In the genomic region with DNA sequence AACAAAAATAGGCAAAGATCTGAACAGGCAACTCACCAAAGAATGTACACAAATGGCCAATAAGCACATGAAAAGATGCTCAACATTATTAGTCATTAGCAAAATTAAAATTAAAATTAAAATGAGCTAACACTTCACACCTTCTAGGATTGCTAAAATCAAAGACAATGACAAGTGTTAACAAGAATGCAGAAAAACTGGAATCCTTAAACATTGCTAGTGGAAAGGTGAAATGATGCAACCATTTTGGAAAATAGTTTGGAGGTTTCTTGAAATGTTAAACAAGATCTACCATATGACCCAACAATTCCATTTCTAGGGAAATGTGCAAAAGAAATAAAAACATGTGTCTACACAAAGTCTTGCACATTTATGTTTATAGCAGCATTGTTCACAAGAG, we compare ENCODE assay signal across 16 cellular contexts.
A peak's percentile ranks its signal among the peaks of the same experiment; 100 is the strongest.
DNase-seq lines count a peak whose midpoint lies in the region; ATAC-seq, FAIRE-seq and TF ChIP-seq lines count a peak whose summit lies in the region.
"Had no signal": no experiment of that assay in that cellular context is flagged by ENCODE, and none has a peak within 500 bp of the region (broad histone marks: within the 10 kb centered on the region; RNA-seq: fewer than 3 reads in every experiment).

No MANE protein-coding gene starts in this region.

- in situ Hi-C loops in Panc1 (cut with HindIII; ENCODE audit: low pct_unique_long_range_greater_than_20kb, low sequenced_read_pairs): no loop called here

- FAIRE-seq in GM19239 (lab: Jason Lieb, UNC): peak; percentile 39
- FAIRE-seq: A549, GM18507 had no signal

- no peaks in the 10 kb centered on the region; the same call in 1 of the 2 replicates for H3K36me3 ChIP-seq in Panc1 (ENCODE audit: control insufficient read depth, insufficient read depth, low read length)
- H3K36me3 ChIP-seq: BE2C had no signal

- peak overlapping the region; percentile 30 for H3K27ac ChIP-seq in Panc1 (ENCODE audit: low read length)
- H3K27ac ChIP-seq: C4-2B had no signal

- H3K4me1 ChIP-seq in Panc1 (ENCODE audit: control insufficient read depth, insufficient read depth, low read length): peaks cover 41% of the 10 kb centered on the region

- CTCF ChIA-PET in Calu3 (lab: Charles Lee): no interaction called here
- CTCF ChIA-PET in Panc1 (lab: Charles Lee): no interaction called here
- CTCF ChIA-PET in WTC11 (lab: Charles Lee): no interaction called here

- H3K9me3 ChIP-seq in Panc1 (ENCODE audit: control insufficient read depth, insufficient read depth, low read depth, low read length): peaks cover 15% of the 10 kb centered on the region
- H3K9me3 ChIP-seq: A549, BE2C had no signal

- POLR2A ChIA-PET in Panc1 (lab: Charles Lee) (interaction anchor here (0.5 kb wide), 1 partner anchor 53 kb away, joined by 4 read pairs; no protein-coding TSS in a partner anchor), WTC11 (lab: Charles Lee) (no interaction called here)

- H3K27me3 Mint-ChIP-seq in Calu3 (ENCODE audit: unreplicated experiment) (no peaks in the 10 kb centered on the region), glutamatergic neuron (ENCODE audit: unreplicated experiment) (peaks cover 12% of the 10 kb centered on the region), WTC11 (ENCODE audit: low read depth) (no peaks in the 10 kb centered on the region)

- TF ChIP-seq CTCF in Calu3 (IDR thresholded peaks at IDR 0.05; ENCODE audit: unreplicated experiment) (no peak), Panc1 (IDR thresholded peaks at IDR 0.05) (no peak), glutamatergic neuron (IDR thresholded peaks at IDR 0.05; ENCODE audit: partially characterized antibody, unreplicated experiment) (no peak), WTC11 (IDR thresholded peaks at IDR 0.05) (no peak)

- peak overlapping the region; percentile 27 for H3K27ac Mint-ChIP-seq in Calu3 (ENCODE audit: unreplicated experiment)
- H3K27ac Mint-ChIP-seq in glutamatergic neuron (ENCODE audit: unreplicated experiment): peak overlapping the region; percentile 86
- H3K27ac Mint-ChIP-seq in WTC11: no peak overlapping the region
- H3K27ac Mint-ChIP-seq: CD4-positive, alpha-beta memory T cell; H9 had no signal

- DNase-seq in Calu3: no peak
- DNase-seq in GM19239 (ENCODE audit: insufficient read length, low spot score): no peak
- no peak for DNase-seq in Panc1 (ENCODE audit: low read depth, low spot score)
- no peak for DNase-seq in glutamatergic neuron
- no peak for DNase-seq in NCI-H345 treated with DMSO at 0.1 percent for 48 hours (lab: John Stamatoyannopoulos, UW; ENCODE audit: unreplicated experiment)
- DNase-seq in WTC11 (ENCODE audit: low spot score): no peak
- DNase-seq: BE2C; CD4-positive, alpha-beta memory T cell; GF-D8; H9; KBM-7 had no signal

- no peaks in the 10 kb centered on the region for H3K27me3 ChIP-seq in Panc1 (ENCODE audit: control insufficient read depth, insufficient read depth, low read length)
- H3K27me3 ChIP-seq: BE2C had no signal

- BruUV-seq in Calu3 (replicated peaks; lab: Mats Ljungman, UMichigan): no TSS peak
- no TSS peak for BruUV-seq in Panc1 (replicated peaks; lab: Mats Ljungman, UMichigan)

- peaks cover 11% of the 10 kb centered on the region for H3K36me3 Mint-ChIP-seq in Calu3 (ENCODE audit: insufficient read depth, unreplicated experiment)
- H3K36me3 Mint-ChIP-seq in glutamatergic neuron (ENCODE audit: unreplicated experiment): no peaks in the 10 kb centered on the region
- H3K36me3 Mint-ChIP-seq in WTC11: peaks cover 37% of the 10 kb centered on the region
- H3K36me3 Mint-ChIP-seq: CD4-positive, alpha-beta memory T cell had no signal

- no peak overlapping the region for H3K4me3 ChIP-seq in Panc1 (ENCODE audit: low read depth in 2 of 2, low read length in 2 of 2)
- H3K4me3 ChIP-seq: A549, GM23338 had no signal

- peaks cover 31% of the 10 kb centered on the region for H3K4me1 Mint-ChIP-seq in Calu3 (ENCODE audit: low read depth, unreplicated experiment)
- H3K4me1 Mint-ChIP-seq in glutamatergic neuron (ENCODE audit: low read depth, unreplicated experiment): peaks cover 58% of the 10 kb centered on the region
- H3K4me1 Mint-ChIP-seq in WTC11: peaks cover 63% of the 10 kb centered on the region
- H3K4me1 Mint-ChIP-seq: CD4-positive, alpha-beta memory T cell had no signal

- H3K4me3 Mint-ChIP-seq in Calu3 (ENCODE audit: low read depth, unreplicated experiment) (no peak overlapping the region), glutamatergic neuron (ENCODE audit: unreplicated experiment) (peak overlapping the region; percentile 31), WTC11 (no peak overlapping the region)
- H3K4me3 Mint-ChIP-seq: CD4-positive, alpha-beta memory T cell; GM23338; H9 had no signal

- ATAC-seq in Panc1 (no peak), HG02759 (IDR thresholded peaks at IDR 0.05; ENCODE audit: unreplicated experiment) (no peak), WTC11 (no peak)
- ATAC-seq: A549, GM23338 had no signal

- H3K9me3 Mint-ChIP-seq in Calu3 (ENCODE audit: low read depth, unreplicated experiment): peaks cover 3% of the 10 kb centered on the region
- peaks cover 19% of the 10 kb centered on the region for H3K9me3 Mint-ChIP-seq in glutamatergic neuron (ENCODE audit: unreplicated experiment)
- peaks cover 35% of the 10 kb centered on the region for H3K9me3 Mint-ChIP-seq in WTC11

- intact Hi-C loops in Calu3 (cut with micrococcal nuclease; ENCODE audit: unreplicated experiment): no loop called here
- intact Hi-C loops in Panc1 (cut with micrococcal nuclease; ENCODE audit: unreplicated experiment): no loop called here

TF ChIP-seq in WTC11, 78 proteins besides CTCF, POLR2A, EP300 and RAD21:
- TF ChIP-seq ZNF263 (CRISPR knock-in tag; IDR thresholded peaks at IDR 0.05; ENCODE audit: low read depth) (no peak), GTF2I (CRISPR knock-in tag; conservative IDR thresholded peaks at IDR 0.05) (no peak), KAT7 (CRISPR knock-in tag; IDR thresholded peaks at IDR 0.05; ENCODE audit: borderline replicate concordance) (no peak)
TF ChIP-seq in WTC11: peak in this region for 0.
